1 cellular context compared by ENCODE assay signal in genomic region chr4:6676722-6677558, GRCh38.
A peak's percentile ranks its signal among the peaks of the same experiment; 100 is the strongest.
TF ChIP-seq lines count a peak whose summit lies in the region.

No MANE protein-coding gene starts in this region.

TF ChIP-seq in H1, 55 proteins besides CTCF, POLR2A, EP300 and RAD21:
- TF ChIP-seq YY1 (IDR thresholded peaks at IDR 0.05; ENCODE audit: low read depth, low read length): no peak
- peak; percentile 47; the same call in 1 of the 2 replicates for TF ChIP-seq POLR2AphosphoS5 (IDR thresholded peaks at IDR 0.05; ENCODE audit: low read depth, low read length)
